Comparison of ENCODE assay signal across 19 cellular contexts in genomic region chr9:127711226-127711701, GRCh38. TPM values are rescaled to one million over a fixed set of nuclear protein-coding genes. Genes with fewer than 3 reads are reported as not detected.
A peak's percentile ranks its signal among the peaks of the same experiment; 100 is the strongest.
DNase-seq lines count a peak whose midpoint lies in the region; ATAC-seq and TF ChIP-seq lines count a peak whose summit lies in the region.
"Had no signal": no experiment of that assay in that cellular context is flagged by ENCODE, and none has a peak within 500 bp of the region (broad histone marks: within the 10 kb centered on the region; RNA-seq: fewer than 3 reads in every experiment).

No MANE protein-coding gene starts in this region.

- H3K4me3 ChIP-seq in Loucy (ENCODE audit: low read length, poor library complexity, severe bottlenecking): no peak overlapping the region
- H3K4me3 ChIP-seq in neuronal stem cell (ENCODE audit: low read length in 2 of 2): no peak overlapping the region
- H3K4me3 ChIP-seq in breast epithelium: no peak overlapping the region
- H3K4me3 ChIP-seq: adrenal gland, gastroesophageal sphincter, pancreas, SJCRH30, spleen had no signal

- H3K18ac ChIP-seq in neuronal stem cell (ENCODE audit: low read length): no peak overlapping the region

- H3K4me1 ChIP-seq in Loucy (ENCODE audit: insufficient read depth, low read length, poor library complexity, severe bottlenecking): peaks cover 30% of the 10 kb centered on the region
- H3K4me1 ChIP-seq in neuronal stem cell (ENCODE audit: control insufficient read depth in 2 of 2, insufficient read depth in 1 of 2, low read depth in 1 of 2, low read length in 2 of 2): peaks cover 6 to 25% of the 10 kb centered on the region in 2 donors
- peaks cover 2 to 5% of the 10 kb centered on the region in 2 donors for H3K4me1 ChIP-seq in breast epithelium

- H2BK5ac ChIP-seq in neuronal stem cell (ENCODE audit: low read length): no peak overlapping the region

- H3K9me3 Mint-ChIP-seq in activated CD4-positive, alpha-beta T cell treated with anti-CD3 and anti-CD28 coated beads, Interleukin-2, amount 10 ng/mL, durations not matched to agents 7 days and 5 days: peaks cover 3% of the 10 kb centered on the region
- H3K9me3 Mint-ChIP-seq in activated CD8-positive, alpha-beta T cell treated with anti-CD3 and anti-CD28 coated beads, Interleukin-2, amount 10 ng/mL, durations not matched to agents 7 days and 5 days (ENCODE audit: insufficient read depth): no peaks in the 10 kb centered on the region
- H3K9me3 Mint-ChIP-seq: IgD-negative memory B cell had no signal

- no peaks in the 10 kb centered on the region for H4K20me1 ChIP-seq in Loucy (ENCODE audit: insufficient read depth, low read length, poor library complexity, severe bottlenecking)

- H3K4me2 ChIP-seq in Loucy (ENCODE audit: low read depth, low read length, poor library complexity, severe bottlenecking): peak overlapping the region; percentile 62
- no peak overlapping the region for H3K4me2 ChIP-seq in neuronal stem cell (ENCODE audit: insufficient read depth, low read length, poor library complexity, severe bottlenecking)

- H3K36me3 Mint-ChIP-seq in activated CD4-positive, alpha-beta T cell treated with anti-CD3 and anti-CD28 coated beads, Interleukin-2, amount 10 ng/mL, durations not matched to agents 7 days and 5 days (ENCODE audit: low read depth): peaks cover 2% of the 10 kb centered on the region
- peaks cover 5% of the 10 kb centered on the region for H3K36me3 Mint-ChIP-seq in activated CD8-positive, alpha-beta T cell treated with anti-CD3 and anti-CD28 coated beads, Interleukin-2, amount 10 ng/mL, durations not matched to agents 7 days and 5 days (ENCODE audit: low read depth)
- H3K36me3 Mint-ChIP-seq: mesothelial cell of epicardium had no signal

- H3K27me3 ChIP-seq in Loucy (ENCODE audit: insufficient read depth, low read length, poor library complexity, severe bottlenecking) (no peaks in the 10 kb centered on the region), neuronal stem cell (ENCODE audit: control insufficient read depth in 3 of 3, insufficient read depth in 3 of 3, low read depth in 1 of 3, low read length in 3 of 3) (peaks cover 0 to 10% (median 0%) of the 10 kb centered on the region in 3 experiments), breast epithelium (no peaks in the 10 kb centered on the region)
- H3K27me3 ChIP-seq: adrenal gland, gastroesophageal sphincter, pancreas, SJCRH30, spleen had no signal

- no CpG with 5 or more reads among the region's 9 CpGs for WGBS in neuronal stem cell (ENCODE audit: extremely low coverage in 2 of 2, insufficient read length in 2 of 2, insufficient replicate concordance in 1 of 2), 2 donors

- no peak overlapping the region for H2AK5ac ChIP-seq in neuronal stem cell (ENCODE audit: low read depth, low read length)

- H3K9ac ChIP-seq in Loucy (ENCODE audit: low read depth, low read length, poor library complexity, severe bottlenecking): no peak overlapping the region
- peak overlapping the region; percentile 89 for H3K9ac ChIP-seq in neuronal stem cell (ENCODE audit: low read depth, low read length, poor library complexity)

- H3K23ac ChIP-seq in neuronal stem cell (ENCODE audit: low read depth, low read length, poor library complexity): peak overlapping the region; percentile 0

- no peak overlapping the region for H3K27ac Mint-ChIP-seq in activated CD4-positive, alpha-beta T cell treated with anti-CD3 and anti-CD28 coated beads, Interleukin-2, amount 10 ng/mL, durations not matched to agents 7 days and 5 days
- H3K27ac Mint-ChIP-seq in activated CD8-positive, alpha-beta T cell treated with anti-CD3 and anti-CD28 coated beads, Interleukin-2, amount 10 ng/mL, durations not matched to agents 7 days and 5 days: no peak overlapping the region
- H3K27ac Mint-ChIP-seq: IgD-negative memory B cell, mesothelial cell of epicardium had no signal

- no peaks in the 10 kb centered on the region for H3K27me3 Mint-ChIP-seq in activated CD4-positive, alpha-beta T cell treated with anti-CD3 and anti-CD28 coated beads, Interleukin-2, amount 10 ng/mL, durations not matched to agents 7 days and 5 days
- H3K27me3 Mint-ChIP-seq in activated CD8-positive, alpha-beta T cell treated with anti-CD3 and anti-CD28 coated beads, Interleukin-2, amount 10 ng/mL, durations not matched to agents 7 days and 5 days (ENCODE audit: low read depth): peaks cover 2% of the 10 kb centered on the region

- intact Hi-C loops in breast epithelium (cut with DNase I; ENCODE audit: low total_unique reads): no loop called here

- TF ChIP-seq CTCF in Loucy (conservative IDR thresholded peaks at IDR 0.05; ENCODE audit: low read length) (no peak), breast epithelium (IDR thresholded peaks at IDR 0.05) (no peak)

- no peak overlapping the region for H3K27ac ChIP-seq in neuronal stem cell (replicated peaks; ENCODE audit: low read length)
- H3K27ac ChIP-seq in breast epithelium: no peak overlapping the region
- H3K27ac ChIP-seq: adrenal gland, gastroesophageal sphincter, pancreas, SJCRH30, spleen, VCaP had no signal

- H3K4ac ChIP-seq in neuronal stem cell (ENCODE audit: low read length): no peak overlapping the region

- no peaks in the 10 kb centered on the region for H3K9me2 ChIP-seq in Loucy (replicated peaks; ENCODE audit: low read depth, low read length)

- no peak for ATAC-seq in activated CD8-positive, alpha-beta T cell treated with anti-CD3 and anti-CD28 coated beads, Interleukin-2, amount 10 ng/mL, durations not matched to agents 7 days and 5 days
- no peak for ATAC-seq in HG03565 (IDR thresholded peaks at IDR 0.05; ENCODE audit: unreplicated experiment)
- ATAC-seq: gastroesophageal sphincter, pancreas had no signal

- POLR2A ChIA-PET in activated CD4-positive, alpha-beta T cell treated with anti-CD3 and anti-CD28 coated beads, Interleukin-2, amount 10 ng/mL, durations not matched to agents 7 days and 5 days (lab: Charles Lee): no interaction called here
- POLR2A ChIA-PET in activated CD8-positive, alpha-beta T cell treated with anti-CD3 and anti-CD28 coated beads, Interleukin-2, amount 10 ng/mL, durations not matched to agents 7 days and 5 days (lab: Charles Lee): interaction anchor here (0.9 kb wide), 1 partner anchor 126 kb away, joined by 3 read pairs; no protein-coding TSS in a partner anchor

- peaks cover 4% of the 10 kb centered on the region for H3K79me1 ChIP-seq in neuronal stem cell (ENCODE audit: low read depth, low read length)

- CTCF ChIA-PET in activated CD4-positive, alpha-beta T cell treated with anti-CD3 and anti-CD28 coated beads, Interleukin-2, amount 10 ng/mL, durations not matched to agents 7 days and 5 days (lab: Charles Lee): interaction anchor here (0.8 to 1.8 kb wide), 3 partner anchors 23 to 158 kb away, joined by 3 to 7 read pairs (median 4); partner anchors contain the start of gene TOR2A
- CTCF ChIA-PET in activated CD8-positive, alpha-beta T cell treated with anti-CD3 and anti-CD28 coated beads, Interleukin-2, amount 10 ng/mL, durations not matched to agents 7 days and 5 days (lab: Charles Lee): interaction anchor here (0.6 to 2.5 kb wide), 3 partner anchors 23 to 158 kb away, joined by 3 to 14 read pairs (median 4); partner anchors contain the start of gene TOR2A

- H3F3A ChIP-seq in Loucy (ENCODE audit: low read depth): no peaks in the 10 kb centered on the region

- no peaks in the 10 kb centered on the region for H3K36me3 ChIP-seq in Loucy (ENCODE audit: insufficient read depth, low read length)
- no peaks in the 10 kb centered on the region for H3K36me3 ChIP-seq in neuronal stem cell (replicated peaks in 1 of 2; ENCODE audit: control insufficient read depth in 2 of 2, insufficient read depth in 2 of 2, low read length in 2 of 2)
- no peaks in the 10 kb centered on the region for H3K36me3 ChIP-seq in breast epithelium
- H3K36me3 ChIP-seq: adrenal gland, pancreas, SJCRH30 had no signal

- H2AFZ ChIP-seq in Loucy (ENCODE audit: low read length) (no peak overlapping the region), neuronal stem cell (ENCODE audit: low read length) (no peak overlapping the region)

- no peak overlapping the region for H4K91ac ChIP-seq in neuronal stem cell (ENCODE audit: low read depth, low read length, poor library complexity)

- no peak overlapping the region for H2BK120ac ChIP-seq in neuronal stem cell (ENCODE audit: low read depth, low read length)

- peak overlapping the region; percentile 95 for H3K14ac ChIP-seq in neuronal stem cell (ENCODE audit: low read length)

- no peak for TF ChIP-seq POLR2A in breast epithelium (IDR thresholded peaks at IDR 0.05)

- H3K9me3 ChIP-seq in Loucy (ENCODE audit: insufficient read depth, low read depth, low read length): no peaks in the 10 kb centered on the region
- H3K9me3 ChIP-seq in neuronal stem cell (replicated peaks in 1 of 2; ENCODE audit: control insufficient read depth in 2 of 2, insufficient read depth in 1 of 2, low read depth in 1 of 2, low read length in 2 of 2): peaks cover 0 to 3% of the 10 kb centered on the region in 2 donors
- no peaks in the 10 kb centered on the region for H3K9me3 ChIP-seq in breast epithelium
- H3K9me3 ChIP-seq: adrenal gland, gastroesophageal sphincter, pancreas, SJCRH30, spleen had no signal

- peak; percentile 29 for DNase-seq in activated CD4-positive, alpha-beta T cell treated with anti-CD3 and anti-CD28 coated beads, Interleukin-2, amount 10 ng/mL, durations not matched to agents 7 days and 5 days
- no peak for DNase-seq in activated CD4-positive, alpha-beta T cell treated with anti-CD3 and anti-CD28 coated beads, Interleukin-2, amount 50 U/mL, for 48 hours
- DNase-seq in activated CD8-positive, alpha-beta T cell treated with anti-CD3 and anti-CD28 coated beads, Interleukin-2, amount 10 ng/mL, durations not matched to agents 7 days and 5 days: peak; percentile 49
- DNase-seq in neuronal stem cell (ENCODE audit: low spot score) (no peak), breast epithelium (ENCODE audit: low spot score in 2 of 2) (no peak), T1000 (lab: John Stamatoyannopoulos, UW) (no peak)
- DNase-seq: adrenal gland, cerebellar nuclear complex, NCI-H187, spleen had no signal

- no peak overlapping the region for H4K8ac ChIP-seq in neuronal stem cell (ENCODE audit: low read depth, low read length)

- H3K4me3 Mint-ChIP-seq in activated CD4-positive, alpha-beta T cell treated with anti-CD3 and anti-CD28 coated beads, Interleukin-2, amount 10 ng/mL, durations not matched to agents 7 days and 5 days: no peak overlapping the region
- no peak overlapping the region for H3K4me3 Mint-ChIP-seq in activated CD8-positive, alpha-beta T cell treated with anti-CD3 and anti-CD28 coated beads, Interleukin-2, amount 10 ng/mL, durations not matched to agents 7 days and 5 days
- H3K4me3 Mint-ChIP-seq: mesothelial cell of epicardium had no signal

- no peak overlapping the region for H2BK15ac ChIP-seq in neuronal stem cell (ENCODE audit: low read length)

- H3K79me2 ChIP-seq in Loucy (ENCODE audit: insufficient read depth, low read length): no peaks in the 10 kb centered on the region

- no peak overlapping the region for H2BK12ac ChIP-seq in neuronal stem cell (ENCODE audit: low read length)

- H3K4me1 Mint-ChIP-seq in activated CD4-positive, alpha-beta T cell treated with anti-CD3 and anti-CD28 coated beads, Interleukin-2, amount 10 ng/mL, durations not matched to agents 7 days and 5 days: peaks cover 34% of the 10 kb centered on the region
- H3K4me1 Mint-ChIP-seq in activated CD8-positive, alpha-beta T cell treated with anti-CD3 and anti-CD28 coated beads, Interleukin-2, amount 10 ng/mL, durations not matched to agents 7 days and 5 days (ENCODE audit: low read depth): peaks cover 42% of the 10 kb centered on the region

RNA-seq across cellular contexts. Expression of gene PTRH1, which starts 4.2 kb away (rescaled TPM):
- total RNA-seq in activated CD4-positive, alpha-beta T cell treated with anti-CD3 and anti-CD28 coated beads, Interleukin-2, amount 10 ng/mL, durations not matched to agents 7 days and 5 days: 10 to 100 TPM in 1 of 2 experiments, 1 to 10 TPM in 1; 8.7 to 11.0 TPM
- 10 to 100 TPM; 10.2 to 14.1 TPM for total RNA-seq in activated CD8-positive, alpha-beta T cell treated with anti-CD3 and anti-CD28 coated beads, Interleukin-2, amount 10 ng/mL, durations not matched to agents 7 days and 5 days
- polyA plus RNA-seq in neuronal stem cell (2013, experiment 1 of 2): 4.0 TPM
- 3.8 TPM for polyA plus RNA-seq in neuronal stem cell (2013, experiment 2 of 2)
- 10 to 100 TPM; 19.0 to 26.2 (median 23.3) TPM for total RNA-seq in breast epithelium

RNA-seq across cellular contexts. Expression of gene CFAP157, which starts 4.5 kb away (rescaled TPM):
- not detected for total RNA-seq in activated CD4-positive, alpha-beta T cell treated with anti-CD3 and anti-CD28 coated beads, Interleukin-2, amount 10 ng/mL, durations not matched to agents 7 days and 5 days
- under 1 TPM in 1 of 2 experiments, not detected in 1; 0.16 TPM for total RNA-seq in activated CD8-positive, alpha-beta T cell treated with anti-CD3 and anti-CD28 coated beads, Interleukin-2, amount 10 ng/mL, durations not matched to agents 7 days and 5 days
- polyA plus RNA-seq in neuronal stem cell (2013, experiment 1 of 2): 0.03 TPM
- polyA plus RNA-seq in neuronal stem cell (2013, experiment 2 of 2): 0.06 TPM
- total RNA-seq in breast epithelium: 1 to 10 TPM in 2 of 3 donors, not detected in 1; 2.0 TPM
- total RNA-seq: SJCRH30, subcutaneous adipose tissue had no signal
- polyA plus RNA-seq: IgD-negative memory B cell had no signal

RNA-seq across cellular contexts. Expression of gene TTC16, which starts 4.6 kb away (rescaled TPM):
- total RNA-seq in activated CD4-positive, alpha-beta T cell treated with anti-CD3 and anti-CD28 coated beads, Interleukin-2, amount 10 ng/mL, durations not matched to agents 7 days and 5 days: 1 to 10 TPM; 1.2 to 1.6 TPM
- total RNA-seq in activated CD8-positive, alpha-beta T cell treated with anti-CD3 and anti-CD28 coated beads, Interleukin-2, amount 10 ng/mL, durations not matched to agents 7 days and 5 days: 1 to 10 TPM; 4.7 to 5.0 TPM
- polyA plus RNA-seq in neuronal stem cell (2013, experiment 1 of 2): not detected
- polyA plus RNA-seq in neuronal stem cell (2013, experiment 2 of 2): not detected
- total RNA-seq in breast epithelium: under 1 TPM; under 0.01 to 0.59 (median 0.16) TPM
- total RNA-seq: gastroesophageal sphincter, SJCRH30 had no signal
- polyA plus RNA-seq: IgD-negative memory B cell had no signal

RNA-seq across cellular contexts. Expression of gene TOR2A, which starts 23.8 kb away (rescaled TPM):
- 10 to 100 TPM; 21.7 to 24.0 TPM for total RNA-seq in activated CD4-positive, alpha-beta T cell treated with anti-CD3 and anti-CD28 coated beads, Interleukin-2, amount 10 ng/mL, durations not matched to agents 7 days and 5 days
- 10 to 100 TPM; 27.0 to 29.1 TPM for total RNA-seq in activated CD8-positive, alpha-beta T cell treated with anti-CD3 and anti-CD28 coated beads, Interleukin-2, amount 10 ng/mL, durations not matched to agents 7 days and 5 days
- polyA plus RNA-seq in neuronal stem cell (2013, experiment 1 of 2): 16.4 TPM
- polyA plus RNA-seq in neuronal stem cell (2013, experiment 2 of 2): 16.7 TPM
- 10 to 100 TPM in 1 of 3 donors, 1 to 10 TPM in 2; 9.5 to 16.7 (median 9.6) TPM for total RNA-seq in breast epithelium

Comparison
In these comparisons a context has a peak if more than half of its experiments do, and no peak if none do; other contexts are left out.
1. DNase-seq: peak in activated CD4-positive, alpha-beta T cell treated with anti-CD3 and anti-CD28 coated beads, Interleukin-2, amount 10 ng/mL, durations not matched to agents 7 days and 5 days (single experiment) and activated CD8-positive, alpha-beta T cell treated with anti-CD3 and anti-CD28 coated beads, Interleukin-2, amount 10 ng/mL, durations not matched to agents 7 days and 5 days (single experiment); none in activated CD4-positive, alpha-beta T cell treated with anti-CD3 and anti-CD28 coated beads, Interleukin-2, amount 50 U/mL, for 48 hours (0 of 2), neuronal stem cell (single experiment), breast epithelium (0 of 2) and T1000 (single experiment).